ENCODE assay signal across 13 cellular contexts in genomic region chr6:78835817-78836216, GRCh38. TPM values are rescaled to one million over a fixed set of nuclear protein-coding genes. Genes with fewer than 3 reads are reported as not detected.
DNase-seq lines count a peak whose midpoint lies in the region; ATAC-seq, FAIRE-seq and TF ChIP-seq lines count a peak whose summit lies in the region.
"Had no signal": no experiment of that assay in that cellular context is flagged by ENCODE, and none has a peak within 500 bp of the region (broad histone marks: within the 10 kb centered on the region; RNA-seq: fewer than 3 reads in every experiment).

No MANE protein-coding gene starts in this region.

- H3K79me2 ChIP-seq in HCT116 (ENCODE audit: insufficient read depth, low read length), result no peaks in the 10 kb centered on the region

- ATAC-seq in A549 (no peak), HCT116 (no peak), GM21619 (IDR thresholded peaks at IDR 0.05; ENCODE audit: unreplicated experiment) (no peak), HG02981 (IDR thresholded peaks at IDR 0.05; ENCODE audit: unreplicated experiment) (no peak)

- H2AFZ ChIP-seq in HCT116 (ENCODE audit: low read depth, low read length, poor library complexity, severe bottlenecking), result no peak overlapping the region

- H3K4me1 ChIP-seq in A549 (no peaks in the 10 kb centered on the region), HCT116 (ENCODE audit: control insufficient read depth in 1 of 2, insufficient read depth in 2 of 2, low read length in 2 of 2) (no peaks in the 10 kb centered on the region)

- H3K4me3 ChIP-seq in A549 (no peak overlapping the region), HCT116 (replicated peaks in 1 of 2; ENCODE audit: low read depth in 1 of 2, low read length in 2 of 2) (no peak overlapping the region)
- H3K4me3 ChIP-seq: esophagus muscularis mucosa had no signal

- intact Hi-C loops in HCT116 (cut with micrococcal nuclease), result no loop called here

- H3K9ac ChIP-seq in HCT116 (ENCODE audit: low read length), result no peak overlapping the region

- H3K9me2 ChIP-seq in HCT116 (ENCODE audit: insufficient read depth), result no peaks in the 10 kb centered on the region

- peak; percentile 37 for TF ChIP-seq CTCF in A549 (IDR thresholded peaks at IDR 0.05)
- peak in 1 of 3 experiments; percentile 25; a peak in 1 of 6 replicates for TF ChIP-seq CTCF in HCT116 (IDR thresholded peaks at IDR 0.05 in 2 of 3, conservative IDR thresholded peaks at IDR 0.05 in 1 of 3; ENCODE audit: borderline replicate concordance in 1 of 3, insufficient read depth in 1 of 3, low read depth in 2 of 3, low read length in 2 of 3)

- no peak for TF ChIP-seq EP300 in A549 (IDR thresholded peaks at IDR 0.05)

- RAD21 ChIA-PET in HCT116 (lab: Charles Lee; ENCODE audit: low non-redundant PET in 1 of 2, low total read pairs in 2 of 2, uncharacterized antibody in 2 of 2, unreplicated experiment in 2 of 2), result no interaction called here

- TF ChIP-seq RAD21 in A549 (conservative IDR thresholded peaks at IDR 0.05 in 1 of 2, IDR thresholded peaks at IDR 0.05 in 1 of 2), result peak; percentile 42 to 48; a peak in 4 of 5 replicates
- TF ChIP-seq RAD21 in HCT116 (IDR thresholded peaks at IDR 0.05; ENCODE audit: low read depth), result peak; percentile 43; the same call in 1 of the 2 replicates

- H3K4me2 ChIP-seq in A549, result no peak overlapping the region
- no peak overlapping the region for H3K4me2 ChIP-seq in HCT116 (ENCODE audit: low read length)

- DNase-seq in A549 (ENCODE audit: low read depth in 1 of 2, low spot score in 1 of 2), result peak in 1 of 2 experiments; percentile 1
- no peak for DNase-seq in HCT116 (ENCODE audit: low read depth, low spot score)
- DNase-seq in RKO (ENCODE audit: low spot score), result peak; percentile 40
- peak in 1 of 2 donors; percentile 11 for DNase-seq in frontal cortex (ENCODE audit: low spot score in 2 of 2)
- DNase-seq in NCI-H1436 (lab: John Stamatoyannopoulos, UW), result no peak
- no peak for DNase-seq in stimulated activated CD8-positive, alpha-beta memory T cell treated with anti-CD3 and anti-CD28 coated beads, Interleukin-4, amount 100 ng/mL, for 48 hours
- DNase-seq: activated gamma-delta T cell; CD4-positive, alpha-beta T cell; NCI-H1048; stimulated activated CD4-positive, alpha-beta T cell treated with anti-CD3 and anti-CD28 coated beads, Interleukin-4, amount 100 ng/mL, for 24 hours had no signal

- CTCF ChIA-PET in A549 (lab: Yijun Ruan, JAX), result interaction anchor here (0.6 to 1.8 kb wide), 5 partner anchors 9 to 1372 kb away, joined by 3 to 6 read pairs (median 4); partner anchors contain the start of gene HTR1B
- CTCF ChIA-PET in HCT116 (lab: Charles Lee), result no interaction called here

- H3K27me3 ChIP-seq in HCT116 (ENCODE audit: insufficient read depth, low read length), result no peaks in the 10 kb centered on the region
- H3K27me3 ChIP-seq: esophagus muscularis mucosa had no signal

- no peak for FAIRE-seq in A549 (lab: Jason Lieb, UNC)
- peak; percentile 95 for FAIRE-seq in frontal cortex (lab: Jason Lieb, UNC)

- H3K36me3 ChIP-seq in HCT116 (ENCODE audit: control insufficient read depth in 1 of 2, insufficient read depth in 2 of 2, low read length in 2 of 2), result no peaks in the 10 kb centered on the region
- H3K36me3 ChIP-seq: esophagus muscularis mucosa had no signal

- BruUV-seq in HCT116 (replicated peaks; lab: Mats Ljungman, UMichigan), result no TSS peak

- POLR2A ChIA-PET in A549 (lab: Yijun Ruan, JAX), result no interaction called here
- POLR2A ChIA-PET in HCT116 (lab: Charles Lee), result no interaction called here

- H3K9me3 ChIP-seq in A549 (no peaks in the 10 kb centered on the region), HCT116 (ENCODE audit: control insufficient read depth in 1 of 2, insufficient read depth in 1 of 2, low read depth in 1 of 2, low read length in 2 of 2) (no peaks in the 10 kb centered on the region)
- H3K9me3 ChIP-seq: esophagus muscularis mucosa had no signal

- TF ChIP-seq POLR2A in A549 (IDR thresholded peaks at IDR 0.05; ENCODE audit: low read length), result no peak
- no peak for TF ChIP-seq POLR2A in HCT116 (IDR thresholded peaks at IDR 0.05; ENCODE audit: borderline replicate concordance, extremely low read depth, insufficient read depth, insufficient read length)

- no peaks in the 10 kb centered on the region for H4K20me1 ChIP-seq in HCT116 (ENCODE audit: insufficient read depth)

- H3K27ac ChIP-seq in A549 (no peak overlapping the region), HCT116 (ENCODE audit: low read depth, low read length) (no peak overlapping the region)
- H3K27ac ChIP-seq: esophagus muscularis mucosa had no signal

TF ChIP-seq in A549, 52 proteins besides CTCF, POLR2A, EP300 and RAD21:
- TF ChIP-seq HOXB13 (CRISPR knock-in tag; IDR thresholded peaks at IDR 0.05; ENCODE audit: low read depth), result no peak
- no peak for TF ChIP-seq KDM1A (IDR thresholded peaks at IDR 0.05; ENCODE audit: low read depth)

TF ChIP-seq in HCT116, 20 proteins besides CTCF, POLR2A, EP300 and RAD21:
- TF ChIP-seq SIN3A (IDR thresholded peaks at IDR 0.05; ENCODE audit: low read depth) (no peak), FOSL1 (IDR thresholded peaks at IDR 0.05; ENCODE audit: low read depth) (no peak), MAX (IDR thresholded peaks at IDR 0.05) (no peak), SRF (IDR thresholded peaks at IDR 0.05; ENCODE audit: low read depth) (no peak), JUND (IDR thresholded peaks at IDR 0.05) (no peak), ZNF274 (IDR thresholded peaks at IDR 0.05; ENCODE audit: low read depth, low read length) (no peak), CEBPB (IDR thresholded peaks at IDR 0.05; ENCODE audit: low read depth) (no peak), EGR1 (IDR thresholded peaks at IDR 0.05; ENCODE audit: low read depth) (no peak), YY1 (IDR thresholded peaks at IDR 0.05; ENCODE audit: extremely low read depth, insufficient replicate concordance, low read depth, low read length) (no peak), EZH2phosphoT487 (IDR thresholded peaks at IDR 0.05; ENCODE audit: borderline replicate concordance) (no peak)

RNA-seq across cellular contexts. Expression of gene IRAK1BP1, which starts 31.5 kb away (rescaled TPM):
- 2.3 and 2.6 TPM in 2 replicates for polyA plus RNA-seq in A549 (2011; rRNA removed)
- polyA plus RNA-seq in A549 (2012; cell fraction: cytosol; rRNA removed), result 0.57 and 0.65 TPM in 2 replicates
- polyA plus RNA-seq in A549 (2012; cell fraction: nucleus; rRNA removed), result 0.49 and 0.53 TPM in 2 replicates
- 0.92 to 1.0 TPM (median 0.97 TPM) in 3 replicates for polyA plus RNA-seq in A549 (2017; fragmentation: RNase III; extraction: RNeasy Plus Mini Kit Qiagen cat#74134 plus additional on column Dnase treatment)
- 2.5 and 3.4 TPM in 2 replicates for polyA minus RNA-seq in A549 (2011; rRNA and poly(A)+ RNA removed)
- total RNA-seq in HCT116 (2021; ENCODE audit: unreplicated experiment), result 5.4 TPM
- 0.91 and 2.1 TPM in 2 replicates for polyA plus RNA-seq in HCT116 (2012)
- 23.2 TPM for total RNA-seq in frontal cortex

Comparison
In these comparisons a context has a peak if more than half of its experiments do, and no peak if none do; other contexts are left out.
1. Of the 6 proteins assayed by ChIP-seq in both A549 and HCT116: peak only in A549: none; only in HCT116: none; in both: RAD21; in neither: 4; mixed calls (peak in some experiments, not most) for 1.